ENCODE assay signal across 22 cellular contexts in the genomic region with DNA sequence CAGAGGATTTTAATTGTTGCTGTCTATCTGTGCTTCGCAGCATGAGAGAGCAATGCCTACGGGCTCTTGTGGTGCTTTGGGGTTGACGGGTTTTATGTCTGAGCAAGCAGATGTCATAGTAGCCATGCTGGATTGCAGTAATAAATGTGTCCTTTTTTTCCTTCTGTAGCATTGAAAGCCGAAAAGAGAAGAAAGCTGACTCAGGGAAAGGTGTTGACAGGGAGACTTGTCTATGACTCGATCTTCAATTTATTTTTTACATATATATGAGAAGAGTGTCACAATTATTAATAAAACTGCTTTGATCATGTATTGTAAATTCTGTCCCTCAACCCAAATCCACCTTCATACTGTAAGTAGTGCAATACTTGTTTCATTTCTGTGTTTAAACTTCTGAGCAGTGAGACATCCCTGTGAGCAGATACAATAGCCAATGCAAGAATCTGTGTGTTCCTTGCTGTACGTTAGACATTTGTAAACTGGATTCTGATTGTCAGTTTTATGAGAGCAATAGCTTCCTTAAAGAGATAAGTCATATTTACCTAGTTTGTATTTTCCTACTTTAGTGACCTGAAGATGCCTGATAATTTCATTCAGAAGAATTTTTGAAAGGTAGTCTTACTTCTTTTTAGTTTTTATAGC.
DNase-seq lines count a peak whose midpoint lies in the region; ATAC-seq, FAIRE-seq and TF ChIP-seq lines count a peak whose summit lies in the region.
"Had no signal": no experiment of that assay in that cellular context is flagged by ENCODE, and none has a peak within 500 bp of the region (broad histone marks: within the 10 kb centered on the region; RNA-seq: fewer than 3 reads in every experiment).

No MANE protein-coding gene starts in this region.

- no peak overlapping the region for H3K56ac ChIP-seq in IMR-90 (ENCODE audit: extremely low read depth, insufficient read depth, low read length)

- no peak overlapping the region for H4K5ac ChIP-seq in IMR-90 (ENCODE audit: low read depth, low read length)

- no peaks in the 10 kb centered on the region for H3K36me3 ChIP-seq in HepG2 (replicated peaks in 1 of 2; ENCODE audit: control insufficient read depth in 1 of 2, insufficient read depth in 2 of 2, low read length in 2 of 2)
- H3K36me3 ChIP-seq in right lobe of liver, result no peaks in the 10 kb centered on the region
- H3K36me3 ChIP-seq in IMR-90 (ENCODE audit: control insufficient read depth, insufficient read depth, low read length), result no peaks in the 10 kb centered on the region
- H3K36me3 ChIP-seq in smooth muscle cell (ENCODE audit: low read depth), result no peaks in the 10 kb centered on the region
- H3K36me3 ChIP-seq in right atrium auricular region, result no peaks in the 10 kb centered on the region
- H3K36me3 ChIP-seq: BLaER1 treated with 17β-estradiol and CSF1 and Interleukin-3, amounts not matched to agents 10 nM and 100 nM; WERI-Rb-1 had no signal

- no peak overlapping the region for H2AFZ ChIP-seq in HepG2 (ENCODE audit: low read length)
- no peak overlapping the region for H2AFZ ChIP-seq in IMR-90 (replicated peaks; ENCODE audit: low read length, poor library complexity)
- H2AFZ ChIP-seq in smooth muscle cell (ENCODE audit: low read depth), result no peak overlapping the region

- H3K79me1 ChIP-seq in IMR-90 (ENCODE audit: low read depth in 1 of 2, low read length in 2 of 2), result no peaks in the 10 kb centered on the region

- peak overlapping the region in 1 of 7 donors; percentile 27 for H3K27ac Mint-ChIP-seq in CD14-positive monocyte
- H3K27ac Mint-ChIP-seq: mesothelial cell of epicardium, nephron had no signal

- peak overlapping the region; percentile 55; the same call in 1 of the 2 replicates for H4K91ac ChIP-seq in IMR-90 (ENCODE audit: insufficient read depth, low read depth, low read length)

- FAIRE-seq in HepG2 (lab: Jason Lieb, UNC), result no peak
- FAIRE-seq in colon (lab: Jason Lieb, UNC), result peak; percentile 80
- FAIRE-seq: urothelium cell line had no signal

- peak overlapping the region; percentile 52; the same call in 1 of the 2 replicates for H3K23ac ChIP-seq in IMR-90 (ENCODE audit: low read depth, low read length)

- H3K18ac ChIP-seq in IMR-90 (ENCODE audit: low read depth, low read length), result 0 out of 2 replicates have a peak overlapping the region, but pooled peaks have one; percentile 26

- TF ChIP-seq CTCF in HepG2 (CRISPR knock-in tag; IDR thresholded peaks at IDR 0.05) (no peak), right lobe of liver (IDR thresholded peaks at IDR 0.05) (no peak), IMR-90 (conservative IDR thresholded peaks at IDR 0.05; ENCODE audit: low read depth, low read length) (no peak), smooth muscle cell (IDR thresholded peaks at IDR 0.05; ENCODE audit: borderline replicate concordance, insufficient read depth, poor library complexity, severe bottlenecking) (no peak), right atrium auricular region (IDR thresholded peaks at IDR 0.05) (no peak), CD14-positive monocyte (IDR thresholded peaks at IDR 0.05) (no peak)

- H3K4me1 Mint-ChIP-seq in CD14-positive monocyte, result peaks cover 5% of the 10 kb centered on the region
- H3K4me1 Mint-ChIP-seq: mesothelial cell of epicardium, nephron had no signal

- 0 out of 2 replicates have a peak, but pooled peaks cover 3% of the 10 kb centered on the region for H3K9me1 ChIP-seq in IMR-90 (ENCODE audit: insufficient read depth, low read length)

- H4K8ac ChIP-seq in IMR-90 (ENCODE audit: low read depth in 2 of 2, low read length in 2 of 2), result no peak overlapping the region

- H3K27me3 ChIP-seq in HepG2 (ENCODE audit: control insufficient read depth in 1 of 2, insufficient read depth in 2 of 2, low read length in 2 of 2) (peaks cover 0 to 4% of the 10 kb centered on the region in 2 experiments; a peak in 2 of 5 replicates), right lobe of liver (no peaks in the 10 kb centered on the region), IMR-90 (ENCODE audit: control insufficient read depth, insufficient read depth, low read length) (no peaks in the 10 kb centered on the region), smooth muscle cell (ENCODE audit: low read depth) (no peaks in the 10 kb centered on the region), right atrium auricular region (no peaks in the 10 kb centered on the region)
- H3K27me3 ChIP-seq: testis had no signal

- BruUV-seq in HepG2 (replicated peaks; lab: Mats Ljungman, UMichigan) (no TSS peak), IMR-90 (replicated peaks; lab: Mats Ljungman, UMichigan) (no TSS peak)

- H3K4me1 ChIP-seq in HepG2 (ENCODE audit: insufficient read depth, low read length) (no peaks in the 10 kb centered on the region), right lobe of liver (no peaks in the 10 kb centered on the region), IMR-90 (ENCODE audit: control insufficient read depth, insufficient read depth, low read length) (peaks cover 5% of the 10 kb centered on the region), smooth muscle cell (ENCODE audit: low read depth) (peaks cover 7% of the 10 kb centered on the region), right atrium auricular region (no peaks in the 10 kb centered on the region)
- H3K4me1 ChIP-seq: testis had no signal

- no peaks in the 10 kb centered on the region for H3K36me3 Mint-ChIP-seq in CD14-positive monocyte
- H3K36me3 Mint-ChIP-seq: mesothelial cell of epicardium had no signal

- DNase-seq in HepG2 (ENCODE audit: low spot score) (no peak), right lobe of liver (no peak), IMR-90 (peak; percentile 28), smooth muscle cell (lab: John Stamatoyannopoulos, UW; ENCODE audit: unreplicated experiment) (no peak), right atrium auricular region (ENCODE audit: low spot score) (no peak), CD14-positive monocyte (ENCODE audit: low spot score) (no peak)
- DNase-seq in stimulated activated CD8-positive, alpha-beta memory T cell treated with anti-CD3 and anti-CD28 coated beads, Interleukin-4, amount 100 ng/mL, for 48 hours, result no peak
- DNase-seq: activated CD4-positive, alpha-beta T cell treated with anti-CD3 and anti-CD28 coated beads, Interleukin-2, amount 50 U/mL, for 1 hour; activated effector memory CD4-positive, alpha-beta T cell treated with Interleukin-2 at 50 U/mL for 16 hours; central memory CD4-positive, alpha-beta T cell; Kasumi-1; left ventricle myocardium superior; NCI-H510A; stimulated activated CD4-positive, alpha-beta T cell treated with anti-CD3 and anti-CD28 coated beads, Interleukin-4, amount 100 ng/mL, for 4 hours; stimulated activated naive CD4-positive, alpha-beta T cell; testis; WERI-Rb-1 had no signal

- peak overlapping the region; percentile 28; the same call in 1 of the 2 replicates for H3K14ac ChIP-seq in IMR-90 (replicated peaks; ENCODE audit: low read depth, low read length)

- H2BK5ac ChIP-seq in IMR-90 (ENCODE audit: low read depth, low read length, poor library complexity, severe bottlenecking), result no peak overlapping the region

- intact Hi-C loops in HepG2 (cut with micrococcal nuclease; ENCODE audit: unreplicated experiment) (no loop called here), right lobe of liver (cut with DNase I) (no loop called here), IMR-90 (cut with micrococcal nuclease) (no loop called here), CD14-positive monocyte (cut with micrococcal nuclease) (no loop called here)

- peaks cover 5% of the 10 kb centered on the region for H3F3A ChIP-seq in smooth muscle cell (ENCODE audit: low read depth)

- no peak overlapping the region for H2AK9ac ChIP-seq in IMR-90 (replicated peaks; ENCODE audit: low read depth, low read length, poor library complexity)

- TF ChIP-seq POLR2A in HepG2 (IDR thresholded peaks at IDR 0.05; ENCODE audit: insufficient read depth in 1 of 2, low read depth in 2 of 2, low read length in 2 of 2) (no peak), right lobe of liver (IDR thresholded peaks at IDR 0.05) (no peak), IMR-90 (IDR thresholded peaks at IDR 0.05; ENCODE audit: low read depth, low read length) (no peak)

- no peak overlapping the region for H2BK15ac ChIP-seq in IMR-90 (ENCODE audit: low read depth, low read length)

- H3K9me3 ChIP-seq in HepG2 (ENCODE audit: low read length) (no peaks in the 10 kb centered on the region), right lobe of liver (no peaks in the 10 kb centered on the region), IMR-90 (ENCODE audit: control insufficient read depth, insufficient read depth, low read length) (no peaks in the 10 kb centered on the region), smooth muscle cell (replicated peaks; ENCODE audit: low read depth) (no peaks in the 10 kb centered on the region), right atrium auricular region (no peaks in the 10 kb centered on the region)
- H3K9me3 ChIP-seq: BLaER1 treated with 17β-estradiol and CSF1 and Interleukin-3, amounts not matched to agents 10 nM and 100 nM; testis had no signal

- dilution Hi-C loops in IMR-90 (cut with HindIII; ENCODE audit: low sequenced_read_pairs, unreplicated experiment), result no loop called here

- no peak overlapping the region for H3K27ac ChIP-seq in HepG2 (ENCODE audit: extremely low read length, insufficient read depth, low read length)
- no peak overlapping the region for H3K27ac ChIP-seq in right lobe of liver
- no peak overlapping the region for H3K27ac ChIP-seq in IMR-90 (ENCODE audit: insufficient read depth, low read length)
- H3K27ac ChIP-seq in smooth muscle cell (ENCODE audit: low read depth), result peak overlapping the region; percentile 17
- H3K27ac ChIP-seq in right atrium auricular region, result no peak overlapping the region
- H3K27ac ChIP-seq: BLaER1 treated with 17β-estradiol and CSF1 and Interleukin-3, amounts not matched to agents 10 nM and 100 nM; testis; WERI-Rb-1 had no signal

- peaks cover 0 to 4% (median 0%) of the 10 kb centered on the region in 3 donors for H3K27me3 Mint-ChIP-seq in CD14-positive monocyte (ENCODE audit: low read depth in 3 of 3)

- H3K4me3 Mint-ChIP-seq in CD14-positive monocyte, result no peak overlapping the region
- H3K4me3 Mint-ChIP-seq: mesothelial cell of epicardium, nephron had no signal

- no peaks in the 10 kb centered on the region for H4K20me1 ChIP-seq in HepG2 (ENCODE audit: insufficient read depth, low read length)
- H4K20me1 ChIP-seq in IMR-90 (ENCODE audit: insufficient read depth, low read length), result no peaks in the 10 kb centered on the region
- no peaks in the 10 kb centered on the region for H4K20me1 ChIP-seq in smooth muscle cell (ENCODE audit: low read depth)
- H4K20me1 ChIP-seq: BLaER1 treated with 17β-estradiol and CSF1 and Interleukin-3, amounts not matched to agents 10 nM and 100 nM had no signal

- peak overlapping the region; percentile 45; the same call in 1 of the 2 replicates for H3K4ac ChIP-seq in IMR-90 (ENCODE audit: low read depth, low read length)

- no peak for TF ChIP-seq EP300 in HepG2 (IDR thresholded peaks at IDR 0.05; ENCODE audit: low read depth in 2 of 2, low read length in 2 of 2)
- TF ChIP-seq EP300 in HepG2 (CRISPR knock-in tag; IDR thresholded peaks at IDR 0.05; ENCODE audit: borderline replicate concordance), result no peak

- CTCF ChIA-PET in HepG2 (lab: Yijun Ruan, JAX; ENCODE audit: low intra/inter-chr PET ratio, low total read pairs) (no interaction called here), IMR-90 (lab: Yijun Ruan, JAX) (interaction anchor here (0.6 kb wide), 1 partner anchor 76 kb away, joined by 4 read pairs; no protein-coding TSS in a partner anchor)

- no peak overlapping the region for H2AK5ac ChIP-seq in IMR-90 (ENCODE audit: low read depth, low read length)

- H3K9me3 Mint-ChIP-seq in CD14-positive monocyte, result no peaks in the 10 kb centered on the region
- H3K9me3 Mint-ChIP-seq: mesothelial cell of epicardium, nephron had no signal

- ATAC-seq in HepG2 (no peak), right lobe of liver (no peak), IMR-90 (ENCODE audit: low read depth) (peak; percentile 47; the same call in 1 of the 2 replicates)
- ATAC-seq: left ventricle myocardium superior had no signal

- 28% methylated on average over 6 of the region's 6 CpGs for WGBS in HepG2 (ENCODE audit: low lambda C conversion rate)
- 67% methylated on average over 6 of the region's 6 CpGs for WGBS in right lobe of liver (ENCODE audit: insufficient coverage, low coverage, low lambda C conversion rate, missing lambda C conversion rate)
- 86% methylated on average over 2 of the region's 6 CpGs; no CpG with 5 or more reads in 1 of the 2 experiments for WGBS in IMR-90 (ENCODE audit: extremely low coverage in 2 of 2, insufficient read length in 1 of 2), 2 experiments
- 64% methylated on average over 6 of the region's 6 CpGs for WGBS in smooth muscle cell (ENCODE audit: low lambda C conversion rate)

- H2BK120ac ChIP-seq in IMR-90 (ENCODE audit: low read depth, low read length), result peak overlapping the region; percentile 76

- H2BK20ac ChIP-seq in IMR-90 (ENCODE audit: low read depth, low read length), result peak overlapping the region; percentile 69

- H3K79me2 ChIP-seq in HepG2 (ENCODE audit: insufficient read depth, low read length), result no peaks in the 10 kb centered on the region
- H3K79me2 ChIP-seq in smooth muscle cell (ENCODE audit: low read depth), result no peaks in the 10 kb centered on the region

- no peak overlapping the region for H3K9ac ChIP-seq in HepG2 (ENCODE audit: insufficient read depth, low read depth, low read length)
- no peak overlapping the region for H3K9ac ChIP-seq in IMR-90 (ENCODE audit: low read depth, low read length)
- H3K9ac ChIP-seq in smooth muscle cell (ENCODE audit: low read depth), result no peak overlapping the region
- H3K9ac ChIP-seq: BLaER1 treated with 17β-estradiol and CSF1 and Interleukin-3, amounts not matched to agents 10 nM and 100 nM had no signal

- TF ChIP-seq RAD21 in HepG2 (CRISPR knock-in tag; IDR thresholded peaks at IDR 0.05) (no peak), IMR-90 (IDR thresholded peaks at IDR 0.05; ENCODE audit: low read length) (no peak)

- H3K4me2 ChIP-seq in HepG2 (ENCODE audit: low read depth, low read length) (no peak overlapping the region), IMR-90 (ENCODE audit: low read depth, low read length) (peak overlapping the region; percentile 51; the same call in 1 of the 2 replicates), smooth muscle cell (peak overlapping the region; percentile 17)

- POLR2A ChIA-PET in HepG2 (lab: Yijun Ruan, JAX), result no interaction called here
- POLR2A ChIA-PET in IMR-90 (lab: Charles Lee; ENCODE audit: unreplicated experiment), result no interaction called here

- in situ Hi-C loops in HepG2 (cut with HindIII; ENCODE audit: extremely low pct_ligation_motif_present, low pct_unique_long_range_greater_than_20kb) (loop anchor here (25.0 kb wide), 1 partner anchor 329 kb away; a partner anchor contains a TSS), IMR-90 (cut with MboI; ENCODE audit: low sequenced_read_pairs) (loop anchor here (25.0 kb wide), 1 partner anchor 329 kb away; a partner anchor contains a TSS)

- H3K4me3 ChIP-seq in HepG2 (replicated peaks in 1 of 3; ENCODE audit: insufficient read depth in 1 of 3, low read depth in 2 of 3, low read length in 3 of 3) (no peak overlapping the region), right lobe of liver (no peak overlapping the region), IMR-90 (ENCODE audit: insufficient read depth, low read depth, low read length) (no peak overlapping the region), smooth muscle cell (no peak overlapping the region), right atrium auricular region (no peak overlapping the region)
- H3K4me3 ChIP-seq: BLaER1 treated with 17β-estradiol and CSF1 and Interleukin-3, amounts not matched to agents 10 nM and 100 nM; testis had no signal
